ENCODE assay signal across 9 cellular contexts in the genomic region with DNA sequence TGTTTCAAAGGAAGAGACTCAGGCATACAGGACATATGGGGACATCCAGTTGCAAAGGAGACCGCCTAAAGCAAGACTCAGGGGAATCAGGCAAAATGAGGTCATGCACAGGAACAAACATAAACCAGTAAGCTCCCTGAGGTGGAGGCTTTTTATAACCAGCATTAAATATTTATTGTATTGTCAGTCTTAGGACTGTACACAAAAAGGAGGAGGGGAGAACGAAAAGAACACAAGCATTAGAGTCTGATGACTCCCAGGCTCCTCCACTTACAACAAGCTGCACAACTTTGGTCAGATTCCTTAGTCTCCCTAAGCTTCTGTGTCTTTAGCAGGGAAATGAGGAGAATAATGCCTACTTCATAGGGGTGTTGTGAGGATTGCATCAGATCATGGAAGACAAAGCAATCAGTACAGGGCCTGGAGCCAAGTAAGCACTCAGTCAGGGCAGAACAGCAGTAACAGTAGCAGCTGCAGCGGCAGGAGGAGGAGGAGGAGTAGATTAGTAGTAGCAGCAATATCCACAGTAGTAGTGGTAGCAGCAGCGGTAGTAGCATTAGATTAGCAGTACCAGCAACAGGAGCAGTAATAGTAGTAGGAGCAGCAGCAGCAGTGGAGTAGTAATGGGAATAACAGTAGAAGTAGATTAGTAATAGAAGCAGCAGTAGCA. TPM values are rescaled to one million over a fixed set of nuclear protein-coding genes. Genes with fewer than 3 reads are reported as not detected.
DNase-seq lines count a peak whose midpoint lies in the region; ATAC-seq and TF ChIP-seq lines count a peak whose summit lies in the region.
"Had no signal": no experiment of that assay in that cellular context is flagged by ENCODE, and none has a peak within 500 bp of the region (broad histone marks: within the 10 kb centered on the region; RNA-seq: fewer than 3 reads in every experiment).

No MANE protein-coding gene starts in this region.

- H3K4me3 ChIP-seq in IMR-90 (ENCODE audit: insufficient read depth, low read depth, low read length) (no peak overlapping the region), foreskin fibroblast (ENCODE audit: low read depth in 1 of 2, low read length in 2 of 2) (no peak overlapping the region), stomach smooth muscle (ENCODE audit: low read length in 2 of 2) (peak overlapping the region in 1 of 2 donors; percentile 18)
- H3K4me3 ChIP-seq in CD8-positive, alpha-beta memory T cell (ENCODE audit: low read length) = no peak overlapping the region

- intact Hi-C loops in IMR-90 (cut with micrococcal nuclease) = no loop called here

- POLR2A ChIA-PET in IMR-90 (lab: Charles Lee; ENCODE audit: unreplicated experiment) = no interaction called here
- POLR2A ChIA-PET in CD8-positive, alpha-beta memory T cell (lab: Charles Lee) = no interaction called here

- no peak for TF ChIP-seq POLR2A in IMR-90 (IDR thresholded peaks at IDR 0.05; ENCODE audit: low read depth, low read length)

- H3K4me1 Mint-ChIP-seq in CD8-positive, alpha-beta memory T cell = no peaks in the 10 kb centered on the region
- H3K4me1 Mint-ChIP-seq: activated naive CD8-positive, alpha-beta T cell treated with anti-CD3 and anti-CD28 coated beads, Interleukin-2, amount 10 ng/mL, durations not matched to agents 7 days and 5 days had no signal

- no peaks in the 10 kb centered on the region for H3K9me3 Mint-ChIP-seq in CD8-positive, alpha-beta memory T cell
- H3K9me3 Mint-ChIP-seq: activated naive CD8-positive, alpha-beta T cell treated with anti-CD3 and anti-CD28 coated beads, Interleukin-2, amount 10 ng/mL, durations not matched to agents 7 days and 5 days had no signal

- H4K8ac ChIP-seq in IMR-90 (ENCODE audit: low read depth in 2 of 2, low read length in 2 of 2) = no peak overlapping the region

- H3K36me3 ChIP-seq in IMR-90 (ENCODE audit: control insufficient read depth, insufficient read depth, low read length) (no peaks in the 10 kb centered on the region), stomach smooth muscle (ENCODE audit: control insufficient read depth in 2 of 2, insufficient read depth in 2 of 2, low read length in 2 of 2) (no peaks in the 10 kb centered on the region)
- no peaks in the 10 kb centered on the region for H3K36me3 ChIP-seq in CD8-positive, alpha-beta memory T cell (ENCODE audit: insufficient read depth, low read length)

- H3K27me3 ChIP-seq in IMR-90 (ENCODE audit: control insufficient read depth, insufficient read depth, low read length) (no peaks in the 10 kb centered on the region), stomach smooth muscle (ENCODE audit: control insufficient read depth in 1 of 2, insufficient read depth in 2 of 2, low read length in 2 of 2) (no peaks in the 10 kb centered on the region)
- no peaks in the 10 kb centered on the region for H3K27me3 ChIP-seq in CD8-positive, alpha-beta memory T cell (ENCODE audit: insufficient read depth, low read length, poor library complexity, severe bottlenecking)

- H4K5ac ChIP-seq in IMR-90 (ENCODE audit: low read depth, low read length) = no peak overlapping the region; the same call in 1 of the 2 replicates

- no peaks in the 10 kb centered on the region for H3K9me1 ChIP-seq in IMR-90 (ENCODE audit: insufficient read depth, low read length)

- no peak overlapping the region for H3K4me3 Mint-ChIP-seq in CD8-positive, alpha-beta memory T cell
- H3K4me3 Mint-ChIP-seq: activated naive CD8-positive, alpha-beta T cell treated with anti-CD3 and anti-CD28 coated beads, Interleukin-2, amount 10 ng/mL, durations not matched to agents 7 days and 5 days had no signal

- H2AK5ac ChIP-seq in IMR-90 (ENCODE audit: low read depth, low read length) = no peak overlapping the region

- ATAC-seq in IMR-90 (ENCODE audit: low read depth) (peak; percentile 28; the same call in 1 of the 2 replicates), GM19351 (IDR thresholded peaks at IDR 0.05; ENCODE audit: unreplicated experiment) (no peak), HG02623 (IDR thresholded peaks at IDR 0.05; ENCODE audit: unreplicated experiment) (no peak)

- H2BK20ac ChIP-seq in IMR-90 (ENCODE audit: low read depth, low read length) = no peak overlapping the region

- no peak for TF ChIP-seq CTCF in IMR-90 (conservative IDR thresholded peaks at IDR 0.05; ENCODE audit: low read depth, low read length)
- no peak for TF ChIP-seq CTCF in foreskin fibroblast (IDR thresholded peaks at IDR 0.05; ENCODE audit: low read depth, low read length)

- H2AFZ ChIP-seq in IMR-90 (replicated peaks; ENCODE audit: low read length, poor library complexity) = no peak overlapping the region

- H2BK120ac ChIP-seq in IMR-90 (ENCODE audit: low read depth, low read length) = no peak overlapping the region

- H3K9ac ChIP-seq in IMR-90 (ENCODE audit: low read depth, low read length) (no peak overlapping the region), stomach smooth muscle (ENCODE audit: low read length in 2 of 2) (no peak overlapping the region)

- CTCF ChIA-PET in IMR-90 (lab: Yijun Ruan, JAX) = no interaction called here
- CTCF ChIA-PET in CD8-positive, alpha-beta memory T cell (lab: Charles Lee) = no interaction called here

- H3K27me3 Mint-ChIP-seq in CD8-positive, alpha-beta memory T cell = peaks cover 9 to 15% of the 10 kb centered on the region in 2 donors

- H4K91ac ChIP-seq in IMR-90 (ENCODE audit: insufficient read depth, low read depth, low read length) = no peak overlapping the region

- no TSS peak for BruUV-seq in IMR-90 (replicated peaks; lab: Mats Ljungman, UMichigan)

- no peak overlapping the region for H2BK5ac ChIP-seq in IMR-90 (ENCODE audit: low read depth, low read length, poor library complexity, severe bottlenecking)

- no peak overlapping the region for H2BK15ac ChIP-seq in IMR-90 (ENCODE audit: low read depth, low read length)

- in situ Hi-C loops in IMR-90 (cut with MboI; ENCODE audit: low sequenced_read_pairs) = no loop called here

- H3K27ac Mint-ChIP-seq in CD8-positive, alpha-beta memory T cell = no peak overlapping the region
- H3K27ac Mint-ChIP-seq: activated naive CD8-positive, alpha-beta T cell treated with anti-CD3 and anti-CD28 coated beads, Interleukin-2, amount 10 ng/mL, durations not matched to agents 7 days and 5 days had no signal

- WGBS in IMR-90 (ENCODE audit: extremely low coverage in 2 of 2, insufficient read length in 1 of 2), 2 experiments = 33% methylated on average over 1 of the region's 4 CpGs; no CpG with 5 or more reads in 1 of the 2 experiments

- DNase-seq in IMR-90 (peak; percentile 35), NCI-H82 treated with DMSO at 0.1 percent for 48 hours (lab: John Stamatoyannopoulos, UW; ENCODE audit: unreplicated experiment) (peak; percentile 89), foreskin fibroblast (peak; percentile 18 to 68), iPS-NIHi7 (ENCODE audit: extremely low spot score) (no peak)
- DNase-seq in CD8-positive, alpha-beta memory T cell = no peak
- DNase-seq: activated naive CD8-positive, alpha-beta T cell treated with anti-CD3 and anti-CD28 coated beads, Interleukin-2, amount 10 ng/mL, durations not matched to agents 7 days and 5 days had no signal

- peaks cover 9% of the 10 kb centered on the region; the same call in 1 of the 2 replicates for H3K4me1 ChIP-seq in IMR-90 (ENCODE audit: control insufficient read depth, insufficient read depth, low read length)
- peaks cover 10% of the 10 kb centered on the region for H3K4me1 ChIP-seq in stomach smooth muscle (ENCODE audit: control insufficient read depth, insufficient read depth, low read length)
- H3K4me1 ChIP-seq in CD8-positive, alpha-beta memory T cell (ENCODE audit: insufficient read depth, low read length) = no peaks in the 10 kb centered on the region

- no peak overlapping the region for H3K23ac ChIP-seq in IMR-90 (ENCODE audit: low read depth, low read length)

- H3K79me1 ChIP-seq in IMR-90 (ENCODE audit: low read depth in 1 of 2, low read length in 2 of 2) = no peaks in the 10 kb centered on the region

- dilution Hi-C loops in IMR-90 (cut with HindIII; ENCODE audit: low sequenced_read_pairs, unreplicated experiment) = no loop called here

- no peaks in the 10 kb centered on the region for H3K36me3 Mint-ChIP-seq in CD8-positive, alpha-beta memory T cell
- H3K36me3 Mint-ChIP-seq: activated naive CD8-positive, alpha-beta T cell treated with anti-CD3 and anti-CD28 coated beads, Interleukin-2, amount 10 ng/mL, durations not matched to agents 7 days and 5 days had no signal

- no peak overlapping the region for H2AK9ac ChIP-seq in IMR-90 (replicated peaks; ENCODE audit: low read depth, low read length, poor library complexity)

- H3K56ac ChIP-seq in IMR-90 (ENCODE audit: extremely low read depth, insufficient read depth, low read length) = no peak overlapping the region

- no peak for TF ChIP-seq RAD21 in IMR-90 (IDR thresholded peaks at IDR 0.05; ENCODE audit: low read length)

- no peak overlapping the region; the same call in 1 of the 2 replicates for H3K4me2 ChIP-seq in IMR-90 (ENCODE audit: low read depth, low read length)

- no peaks in the 10 kb centered on the region for H3K9me3 ChIP-seq in IMR-90 (ENCODE audit: control insufficient read depth, insufficient read depth, low read length)
- H3K9me3 ChIP-seq in stomach smooth muscle (ENCODE audit: control insufficient read depth in 2 of 2, low read length in 2 of 2) = no peaks in the 10 kb centered on the region
- H3K9me3 ChIP-seq in CD8-positive, alpha-beta memory T cell (ENCODE audit: low read length) = no peaks in the 10 kb centered on the region

- H3K18ac ChIP-seq in IMR-90 (ENCODE audit: low read depth, low read length) = no peak overlapping the region

- no peaks in the 10 kb centered on the region for H4K20me1 ChIP-seq in IMR-90 (ENCODE audit: insufficient read depth, low read length)

- no peak overlapping the region for H3K4ac ChIP-seq in IMR-90 (ENCODE audit: low read depth, low read length)

- no peak overlapping the region for H3K14ac ChIP-seq in IMR-90 (replicated peaks; ENCODE audit: low read depth, low read length)

- peak overlapping the region; percentile 41; the same call in 1 of the 2 replicates for H3K27ac ChIP-seq in IMR-90 (ENCODE audit: insufficient read depth, low read length)
- peak overlapping the region; percentile 12 for H3K27ac ChIP-seq in stomach smooth muscle (ENCODE audit: low read length)
- no peak overlapping the region for H3K27ac ChIP-seq in CD8-positive, alpha-beta memory T cell (ENCODE audit: low read depth, low read length)

TF ChIP-seq in IMR-90, 13 proteins besides CTCF, POLR2A, EP300 and RAD21 (continues in another document):
- TF ChIP-seq, protein P1, sequence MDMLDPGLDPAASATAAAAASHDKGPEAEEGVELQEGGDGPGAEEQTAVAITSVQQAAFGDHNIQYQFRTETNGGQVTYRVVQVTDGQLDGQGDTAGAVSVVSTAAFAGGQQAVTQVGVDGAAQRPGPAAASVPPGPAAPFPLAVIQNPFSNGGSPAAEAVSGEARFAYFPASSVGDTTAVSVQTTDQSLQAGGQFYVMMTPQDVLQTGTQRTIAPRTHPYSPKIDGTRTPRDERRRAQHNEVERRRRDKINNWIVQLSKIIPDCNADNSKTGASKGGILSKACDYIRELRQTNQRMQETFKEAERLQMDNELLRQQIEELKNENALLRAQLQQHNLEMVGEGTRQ (IDR thresholded peaks at IDR 0.05; ENCODE audit: low read depth, low read length) = no peak

RNA-seq across cellular contexts. Expression of a gene that starts 54.2 kb away (rescaled TPM):
- total RNA-seq in IMR-90 (2012; rRNA removed) = 2.0 and 2.2 TPM in 2 replicates
- polyA plus RNA-seq in IMR-90 (2012; rRNA removed) = 0.67 and 1.1 TPM in 2 replicates
- polyA plus RNA-seq in IMR-90 (2012; cell fraction: cytosol; rRNA removed) = 0.24 and 0.55 TPM in 2 replicates
- polyA plus RNA-seq in IMR-90 (2012; cell fraction: nucleus; rRNA removed; ENCODE audit: low replicate concordance) = 1.1 and 2.6 TPM in 2 replicates
- total RNA-seq in CD8-positive, alpha-beta memory T cell = under 1 TPM; 0.35 to 0.72 TPM
- polyA plus RNA-seq in CD8-positive, alpha-beta memory T cell = 1.6 TPM

Comparison
In these comparisons a context has a peak if more than half of its experiments do, and no peak if none do; other contexts are left out.
1. DNase-seq: peak in IMR-90 (single experiment), NCI-H82 treated with DMSO at 0.1 percent for 48 hours (single experiment) and foreskin fibroblast (2 of 2); none in iPS-NIHi7 (single experiment) and CD8-positive, alpha-beta memory T cell (0 of 5).